In the genomic region with DNA sequence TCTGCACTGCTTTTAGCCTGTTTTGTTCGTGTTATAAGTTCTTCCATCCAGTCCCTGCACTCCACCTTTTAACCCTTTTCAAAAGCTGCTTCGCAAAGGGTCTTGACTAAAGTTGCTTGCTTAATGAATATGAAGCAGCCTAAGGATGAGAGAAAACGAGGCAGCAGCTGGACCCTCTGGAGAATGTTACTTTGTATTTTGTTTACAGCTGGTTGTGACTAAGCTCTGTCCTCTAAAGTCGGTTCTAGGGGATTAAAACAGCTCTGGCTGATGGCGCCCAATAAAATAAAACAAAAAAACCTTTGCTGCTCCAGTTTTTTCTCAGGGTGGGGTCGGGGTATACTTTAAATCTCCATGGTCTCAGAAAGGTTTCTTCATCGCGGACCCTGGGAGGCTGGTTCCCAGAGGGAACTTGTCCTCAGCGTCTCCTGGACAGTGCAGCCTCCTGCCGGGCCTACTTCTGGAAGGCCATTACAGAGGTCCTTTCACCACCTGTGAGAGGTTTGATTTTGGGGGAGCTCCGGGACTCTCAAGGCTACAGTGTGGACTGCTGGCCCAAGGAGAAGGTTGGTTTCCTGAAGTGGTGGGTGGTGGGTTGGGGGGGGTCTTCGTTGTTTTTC, we compare ENCODE assay signal across 8 cellular contexts. TPM values are rescaled to one million over a fixed set of nuclear protein-coding genes. Genes with fewer than 3 reads are reported as not detected.
A peak's percentile ranks its signal among the peaks of the same experiment; 100 is the strongest.
DNase-seq lines count a peak whose midpoint lies in the region; ATAC-seq, FAIRE-seq and TF ChIP-seq lines count a peak whose summit lies in the region.

No MANE protein-coding gene starts in this region.

- H3K27me3 Mint-ChIP-seq in activated naive CD8-positive, alpha-beta T cell treated with anti-CD3 and anti-CD28 coated beads for 36 hours, result no peaks in the 10 kb centered on the region

- peaks cover 70% of the 10 kb centered on the region for H3K36me3 Mint-ChIP-seq in activated naive CD8-positive, alpha-beta T cell treated with anti-CD3 and anti-CD28 coated beads for 36 hours

- H3K4me1 Mint-ChIP-seq in activated naive CD8-positive, alpha-beta T cell treated with anti-CD3 and anti-CD28 coated beads for 36 hours, result peaks cover 57% of the 10 kb centered on the region

- peak overlapping the region; percentile 99 for H3K4me3 Mint-ChIP-seq in activated naive CD8-positive, alpha-beta T cell treated with anti-CD3 and anti-CD28 coated beads for 36 hours

- no peak for FAIRE-seq in keratinocyte (lab: Jason Lieb, UNC)

- no peak overlapping the region for H2AFZ ChIP-seq in keratinocyte (ENCODE audit: control insufficient read depth, low read length)

- H3K4me3 ChIP-seq in AG09309 (ENCODE audit: control insufficient read depth, low read depth, low read length), result peak overlapping the region; percentile 44
- peak overlapping the region; percentile 95 for H3K4me3 ChIP-seq in HFF-Myc (replicated peaks; ENCODE audit: low read depth, low read length)
- H3K4me3 ChIP-seq in keratinocyte (ENCODE audit: control insufficient read depth in 2 of 3, extremely low read depth in 1 of 3, insufficient read depth in 2 of 3, low read depth in 1 of 3, low read length in 3 of 3), result peak overlapping the region in 1 of 3 experiments; percentile 50
- H3K4me3 ChIP-seq in thoracic aorta, result peak overlapping the region; percentile 93

- dilution Hi-C loops in keratinocyte (cut with MboI; ENCODE audit: extremely low pct_ligation_motif_present, low sequenced_read_pairs), result no loop called here

- H3K4me1 ChIP-seq in keratinocyte (ENCODE audit: control insufficient read depth, extremely low read depth, insufficient read depth, low read length) (peaks cover 49% of the 10 kb centered on the region), thoracic aorta (ENCODE audit: control insufficient read depth in 1 of 2, low read depth in 2 of 2) (peaks cover 34 to 49% of the 10 kb centered on the region in 2 donors)

- peaks cover 31% of the 10 kb centered on the region for H4K20me1 ChIP-seq in keratinocyte (ENCODE audit: control insufficient read depth, extremely low read depth, insufficient read depth, low read length)

- H3K9ac ChIP-seq in keratinocyte (ENCODE audit: control insufficient read depth, extremely low read depth, insufficient read depth, low read length), result peak overlapping the region; percentile 97

- peak overlapping the region; percentile 99 for H3K27ac Mint-ChIP-seq in activated naive CD8-positive, alpha-beta T cell treated with anti-CD3 and anti-CD28 coated beads for 36 hours

- H3K9me1 ChIP-seq in keratinocyte (ENCODE audit: control insufficient read depth, extremely low read depth, insufficient read depth, low read length), result peaks cover 3% of the 10 kb centered on the region

- DNase-seq in AG09309 (ENCODE audit: low read depth) (no peak), HFF-Myc (ENCODE audit: extremely low read depth, low read depth) (peak; percentile 15), keratinocyte (ENCODE audit: low read depth, low spot score) (no peak), thoracic aorta (ENCODE audit: low spot score) (no peak), NCI-H774 (lab: John Stamatoyannopoulos, UW) (no peak), HPDE6-E6E7 (ENCODE audit: extremely low spot score) (no peak)
- DNase-seq in activated naive CD8-positive, alpha-beta T cell treated with anti-CD3 and anti-CD28 coated beads for 36 hours, result no peak

- H3K9me3 ChIP-seq in keratinocyte (ENCODE audit: control insufficient read depth, low read depth, low read length) (no peaks in the 10 kb centered on the region), thoracic aorta (no peaks in the 10 kb centered on the region)

- H3K27me3 ChIP-seq in keratinocyte (ENCODE audit: control insufficient read depth, extremely low read depth, insufficient read depth, low read length) (no peaks in the 10 kb centered on the region), thoracic aorta (replicated peaks; ENCODE audit: insufficient read depth) (no peaks in the 10 kb centered on the region)

- no peaks in the 10 kb centered on the region for H3K9me3 Mint-ChIP-seq in activated naive CD8-positive, alpha-beta T cell treated with anti-CD3 and anti-CD28 coated beads for 36 hours

- H3K36me3 ChIP-seq in keratinocyte (ENCODE audit: control insufficient read depth in 2 of 2, extremely low read depth in 1 of 2, insufficient read depth in 2 of 2, low read length in 2 of 2), result peaks cover 13 to 27% of the 10 kb centered on the region in 2 experiments
- peaks cover 3% of the 10 kb centered on the region for H3K36me3 ChIP-seq in thoracic aorta

- H3K79me2 ChIP-seq in keratinocyte (ENCODE audit: control insufficient read depth, insufficient read depth, low read length), result peaks cover 90% of the 10 kb centered on the region

- TF ChIP-seq CTCF in AG09309 (IDR thresholded peaks at IDR 0.05; ENCODE audit: control insufficient read depth, insufficient read depth, low read depth, low read length, missing control alignments) (no peak), HFF-Myc (IDR thresholded peaks at IDR 0.05; ENCODE audit: low read depth, low read length, missing control alignments) (peak; percentile 2), keratinocyte (optimal IDR thresholded peaks at IDR 0.05 in 1 of 3, IDR thresholded peaks at IDR 0.05 in 1 of 3, conservative IDR thresholded peaks at IDR 0.05 in 1 of 3; ENCODE audit: extremely low read depth in 1 of 3, insufficient read depth in 2 of 3, low read length in 3 of 3) (no peak), thoracic aorta (IDR thresholded peaks at IDR 0.05) (no peak)

- ATAC-seq in thoracic aorta (ENCODE audit: insufficient number of reproducible peaks, low FRiP score, low read depth), result no peak
- no peak for ATAC-seq in HG03469 (IDR thresholded peaks at IDR 0.05; ENCODE audit: unreplicated experiment)

- peak overlapping the region; percentile 36 for H3K27ac ChIP-seq in keratinocyte (ENCODE audit: control insufficient read depth, insufficient read depth, low read length)
- peak overlapping the region; percentile 63 to 77 for H3K27ac ChIP-seq in thoracic aorta

- H3K4me2 ChIP-seq in keratinocyte (ENCODE audit: control insufficient read depth, extremely low read depth, insufficient read depth, low read depth, low read length), result peak overlapping the region; percentile 72

RNA-seq across cellular contexts. Expression of gene RBM4, which starts 0.8 kb away (rescaled TPM):
- total RNA-seq in activated naive CD8-positive, alpha-beta T cell treated with anti-CD3 and anti-CD28 coated beads for 36 hours, result 100 to 1,000 TPM; 134 to 140 TPM
- 153 to 190 TPM (median 171 TPM) in 3 replicates for polyA plus RNA-seq in keratinocyte
- 79.4 TPM for polyA plus RNA-seq in keratinocyte (2011; ENCODE audit: low read depth)
- polyA plus RNA-seq in keratinocyte (2011; cell fraction: cytosol; rRNA removed), result 129 and 150 TPM in 2 replicates
- polyA plus RNA-seq in keratinocyte (2011; cell fraction: nucleus; rRNA removed), result 125 and 145 TPM in 2 replicates
- 118 and 132 TPM in 2 replicates for polyA plus RNA-seq in keratinocyte (2012; ENCODE audit: low replicate concordance)
- polyA minus RNA-seq in keratinocyte, result 86.0 to 178 TPM (median 150 TPM) in 3 replicates
- 94.6 TPM for polyA minus RNA-seq in keratinocyte (2011; cell fraction: cytosol; rRNA and poly(A)+ RNA removed)
- 41.3 and 55.9 TPM in 2 replicates for polyA minus RNA-seq in keratinocyte (2011; cell fraction: nucleus; rRNA and poly(A)+ RNA removed)
- total RNA-seq in thoracic aorta, result 10 to 100 TPM; 61.2 to 84.0 TPM

RNA-seq across cellular contexts. Expression of gene RBM14, which starts 21.2 kb away (rescaled TPM):
- 100 to 1,000 TPM; 157 to 162 TPM for total RNA-seq in activated naive CD8-positive, alpha-beta T cell treated with anti-CD3 and anti-CD28 coated beads for 36 hours
- 10.5 to 23.8 TPM (median 16.6 TPM) in 3 replicates for polyA plus RNA-seq in keratinocyte
- polyA plus RNA-seq in keratinocyte (2011; ENCODE audit: low read depth), result 11.9 TPM
- polyA plus RNA-seq in keratinocyte (2011; cell fraction: cytosol; rRNA removed), result 12.8 and 13.9 TPM in 2 replicates
- 20.6 and 27.5 TPM in 2 replicates for polyA plus RNA-seq in keratinocyte (2011; cell fraction: nucleus; rRNA removed)
- polyA plus RNA-seq in keratinocyte (2012; ENCODE audit: low replicate concordance), result 24.1 and 40.8 TPM in 2 replicates
- 16.0 to 47.8 TPM (median 22.0 TPM) in 3 replicates for polyA minus RNA-seq in keratinocyte
- 33.2 TPM for polyA minus RNA-seq in keratinocyte (2011; cell fraction: cytosol; rRNA and poly(A)+ RNA removed)
- polyA minus RNA-seq in keratinocyte (2011; cell fraction: nucleus; rRNA and poly(A)+ RNA removed), result 28.2 and 29.7 TPM in 2 replicates
- 10 to 100 TPM; 72.7 to 99.8 TPM for total RNA-seq in thoracic aorta

RNA-seq across cellular contexts. Expression of gene RBM4B, which starts 40.0 kb away (rescaled TPM):
- 10 to 100 TPM; 12.2 to 15.5 TPM for total RNA-seq in activated naive CD8-positive, alpha-beta T cell treated with anti-CD3 and anti-CD28 coated beads for 36 hours
- 17.2 to 20.9 TPM (median 17.9 TPM) in 3 replicates for polyA plus RNA-seq in keratinocyte
- polyA plus RNA-seq in keratinocyte (2011; ENCODE audit: low read depth), result 7.3 TPM
- polyA plus RNA-seq in keratinocyte (2011; cell fraction: cytosol; rRNA removed), result 8.5 and 12.3 TPM in 2 replicates
- 20.6 and 21.2 TPM in 2 replicates for polyA plus RNA-seq in keratinocyte (2011; cell fraction: nucleus; rRNA removed)
- 8.5 and 12.4 TPM in 2 replicates for polyA plus RNA-seq in keratinocyte (2012; ENCODE audit: low replicate concordance)
- 8.4 to 18.3 TPM (median 14.8 TPM) in 3 replicates for polyA minus RNA-seq in keratinocyte
- 5.6 TPM for polyA minus RNA-seq in keratinocyte (2011; cell fraction: cytosol; rRNA and poly(A)+ RNA removed)
- polyA minus RNA-seq in keratinocyte (2011; cell fraction: nucleus; rRNA and poly(A)+ RNA removed), result 5.5 and 8.3 TPM in 2 replicates
- total RNA-seq in thoracic aorta, result 1 to 10 TPM; 8.9 to 9.2 TPM

RNA-seq across cellular contexts. Expression of gene CCS, which starts 44.7 kb away (rescaled TPM):
- total RNA-seq in activated naive CD8-positive, alpha-beta T cell treated with anti-CD3 and anti-CD28 coated beads for 36 hours, result 10 to 100 TPM; 19.7 to 20.9 TPM
- 17.6 to 22.7 TPM (median 21.3 TPM) in 3 replicates for polyA plus RNA-seq in keratinocyte
- polyA plus RNA-seq in keratinocyte (2011; ENCODE audit: low read depth), result 7.2 TPM
- 5.1 and 12.3 TPM in 2 replicates for polyA plus RNA-seq in keratinocyte (2011; cell fraction: cytosol; rRNA removed)
- 62.8 and 75.2 TPM in 2 replicates for polyA plus RNA-seq in keratinocyte (2011; cell fraction: nucleus; rRNA removed)
- polyA plus RNA-seq in keratinocyte (2012; ENCODE audit: low replicate concordance), result 24.7 and 24.9 TPM in 2 replicates
- polyA minus RNA-seq in keratinocyte, result 8.9 to 16.4 TPM (median 11.1 TPM) in 3 replicates
- 17.5 TPM for polyA minus RNA-seq in keratinocyte (2011; cell fraction: cytosol; rRNA and poly(A)+ RNA removed)
- 14.7 and 16.8 TPM in 2 replicates for polyA minus RNA-seq in keratinocyte (2011; cell fraction: nucleus; rRNA and poly(A)+ RNA removed)
- 10 to 100 TPM; 19.9 to 20.8 TPM for total RNA-seq in thoracic aorta

RNA-seq across cellular contexts. Expression of gene CCDC87, which starts 44.8 kb away (rescaled TPM):
- under 1 TPM; 0.16 to 0.23 TPM for total RNA-seq in activated naive CD8-positive, alpha-beta T cell treated with anti-CD3 and anti-CD28 coated beads for 36 hours
- 0.04 to 0.09 TPM (median 0.07 TPM) in 3 replicates for polyA plus RNA-seq in keratinocyte
- not detected for polyA plus RNA-seq in keratinocyte (2011; ENCODE audit: low read depth)
- 0.02 and 0.05 TPM in 2 replicates for polyA plus RNA-seq in keratinocyte (2011; cell fraction: cytosol; rRNA removed)
- polyA plus RNA-seq in keratinocyte (2011; cell fraction: nucleus; rRNA removed), result 0.12 and 0.15 TPM in 2 replicates
- 0.07 and 0.11 TPM in 2 replicates for polyA plus RNA-seq in keratinocyte (2012; ENCODE audit: low replicate concordance)
- polyA minus RNA-seq in keratinocyte, result 0.10 to 0.13 TPM (median 0.10 TPM) in 3 replicates
- polyA minus RNA-seq in keratinocyte (2011; cell fraction: cytosol; rRNA and poly(A)+ RNA removed), result not detected
- polyA minus RNA-seq in keratinocyte (2011; cell fraction: nucleus; rRNA and poly(A)+ RNA removed), result not detected in 2 replicates
- under 1 TPM in 1 of 2 donors, not detected in 1; 0.68 TPM for total RNA-seq in thoracic aorta
